In genomic region chr11:64928957-64929356, GRCh38 we compare ENCODE assay signal across 9 cellular contexts. TPM values are rescaled to one million over a fixed set of nuclear protein-coding genes. Genes with fewer than 3 reads are reported as not detected.
"Had no signal": no experiment of that assay in that cellular context is flagged by ENCODE, and none has a peak within 500 bp of the region (broad histone marks: within the 10 kb centered on the region; RNA-seq: fewer than 3 reads in every experiment).

No MANE protein-coding gene starts in this region.

- ATAC-seq: GM23338 had no signal

- H3K4me2 ChIP-seq: GM23338 had no signal

- H2AFZ ChIP-seq: GM23338 had no signal

- FAIRE-seq: H1, H54, HTR-8/SVneo had no signal

- DNase-seq: H9, HCEC 1CT, KG1 had no signal

- H3K4me3 ChIP-seq: GM23338 had no signal

RNA-seq across cellular contexts. Expression of gene GPHA2, which starts 6.7 kb away (rescaled TPM):
- total RNA-seq: HT-29 had no signal
- polyA plus RNA-seq: IgD-negative memory B cell had no signal

RNA-seq across cellular contexts. Expression of gene MAJIN, which starts 43.0 kb away (rescaled TPM):
- total RNA-seq: GM23338, H1, H9, HT-29 had no signal
- polyA plus RNA-seq: GM23338, H1 had no signal
